21 cellular contexts compared by ENCODE assay signal in genomic region chr19:17564783-17565182, GRCh38.
"Had no signal": no experiment of that assay in that cellular context is flagged by ENCODE, and none has a peak within 500 bp of the region (broad histone marks: within the 10 kb centered on the region; RNA-seq: fewer than 3 reads in every experiment).

No MANE protein-coding gene starts in this region.

- H3K27ac ChIP-seq: brain microvascular endothelial cell, left lung, ovary, tibial artery had no signal

- H3K36me3 ChIP-seq: ovary had no signal

- ATAC-seq: activated CD8-positive, alpha-beta T cell treated with anti-CD3 and anti-CD28 coated beads for 36 hours; activated T-cell treated with anti-CD3 and anti-CD28 coated beads, Interleukin-2, amount 50 U/mL, for 72 hours; left lung had no signal

- DNase-seq: activated CD4-positive, alpha-beta T cell treated with anti-CD3 and anti-CD28 coated beads for 1 hour; activated CD8-positive, alpha-beta memory T cell treated with anti-CD3 and anti-CD28 coated beads, Interleukin-2, amount 50 U/mL, for 48 hours; activated CD8-positive, alpha-beta T cell treated with anti-CD3 and anti-CD28 coated beads for 36 hours; activated gamma-delta T cell treated with Interleukin-2 at 50 U/mL for 16 hours; activated T-cell treated with anti-CD3 and anti-CD28 coated beads, Interleukin-2, amount 50 U/mL, for 72 hours; anterior cingulate cortex; brain microvascular endothelial cell; cerebellar nuclear complex; dermis blood vessel endothelial cell; hypothalamus; kidney; left lung; mesenchymal stem cell; ovary; SK-N-SH; stimulated activated CD4-positive, alpha-beta T cell treated with anti-CD3 and anti-CD28 coated beads, Interleukin-12 subunit alpha, Interleukin-12 subunit beta, amount 100 ng/mL, for 4 hours; stimulated activated CD4-positive, alpha-beta T cell treated with anti-CD3 and anti-CD28 coated beads, Interleukin-2, amount 100 ng/mL, for 24 hours; T-helper 1 cell; T1000; tibial artery had no signal

- H3K9me3 Mint-ChIP-seq: activated CD8-positive, alpha-beta T cell treated with anti-CD3 and anti-CD28 coated beads for 36 hours; activated T-cell treated with anti-CD3 and anti-CD28 coated beads, Interleukin-2, amount 50 U/mL, for 72 hours had no signal

- H3K4me3 ChIP-seq: left lung, ovary, tibial artery had no signal

- H3K27ac Mint-ChIP-seq: activated CD8-positive, alpha-beta T cell treated with anti-CD3 and anti-CD28 coated beads for 36 hours; activated T-cell treated with anti-CD3 and anti-CD28 coated beads, Interleukin-2, amount 50 U/mL, for 72 hours had no signal

- FAIRE-seq: kidney, urothelium cell line had no signal

- H3K9me3 ChIP-seq: left lung, ovary, SK-N-SH, tibial artery had no signal

- H3K27me3 Mint-ChIP-seq: activated CD8-positive, alpha-beta T cell treated with anti-CD3 and anti-CD28 coated beads for 36 hours had no signal

- H3K4me3 Mint-ChIP-seq: activated CD8-positive, alpha-beta T cell treated with anti-CD3 and anti-CD28 coated beads for 36 hours; activated T-cell treated with anti-CD3 and anti-CD28 coated beads, Interleukin-2, amount 50 U/mL, for 72 hours had no signal
